In the genomic region with DNA sequence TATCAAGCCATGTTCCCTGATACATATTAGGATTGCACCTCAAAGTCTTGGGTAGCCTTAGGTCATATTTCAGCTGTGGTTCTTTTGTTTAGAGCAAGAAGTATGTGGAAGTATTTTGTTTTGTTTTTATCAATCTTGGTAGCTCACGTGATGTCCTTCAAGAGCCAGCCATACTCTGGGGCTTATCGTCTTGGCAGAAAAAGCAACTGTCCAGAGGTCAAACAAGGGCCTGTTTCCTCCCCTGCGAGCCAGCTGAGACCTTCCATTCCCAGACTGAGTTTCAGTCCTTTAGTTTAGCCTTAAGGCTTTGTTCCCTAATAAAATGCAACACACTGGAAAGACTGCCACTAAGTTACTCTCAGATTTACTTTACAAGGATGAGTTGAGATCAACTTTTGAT, we compare ENCODE assay signal across 1 cellular context.
TF ChIP-seq lines count a peak whose summit lies in the region.

No MANE protein-coding gene starts in this region.

TF ChIP-seq in K562, 482 proteins besides CTCF, POLR2A, EP300 and RAD21 (continued from another document):
- TF ChIP-seq, protein P1, sequence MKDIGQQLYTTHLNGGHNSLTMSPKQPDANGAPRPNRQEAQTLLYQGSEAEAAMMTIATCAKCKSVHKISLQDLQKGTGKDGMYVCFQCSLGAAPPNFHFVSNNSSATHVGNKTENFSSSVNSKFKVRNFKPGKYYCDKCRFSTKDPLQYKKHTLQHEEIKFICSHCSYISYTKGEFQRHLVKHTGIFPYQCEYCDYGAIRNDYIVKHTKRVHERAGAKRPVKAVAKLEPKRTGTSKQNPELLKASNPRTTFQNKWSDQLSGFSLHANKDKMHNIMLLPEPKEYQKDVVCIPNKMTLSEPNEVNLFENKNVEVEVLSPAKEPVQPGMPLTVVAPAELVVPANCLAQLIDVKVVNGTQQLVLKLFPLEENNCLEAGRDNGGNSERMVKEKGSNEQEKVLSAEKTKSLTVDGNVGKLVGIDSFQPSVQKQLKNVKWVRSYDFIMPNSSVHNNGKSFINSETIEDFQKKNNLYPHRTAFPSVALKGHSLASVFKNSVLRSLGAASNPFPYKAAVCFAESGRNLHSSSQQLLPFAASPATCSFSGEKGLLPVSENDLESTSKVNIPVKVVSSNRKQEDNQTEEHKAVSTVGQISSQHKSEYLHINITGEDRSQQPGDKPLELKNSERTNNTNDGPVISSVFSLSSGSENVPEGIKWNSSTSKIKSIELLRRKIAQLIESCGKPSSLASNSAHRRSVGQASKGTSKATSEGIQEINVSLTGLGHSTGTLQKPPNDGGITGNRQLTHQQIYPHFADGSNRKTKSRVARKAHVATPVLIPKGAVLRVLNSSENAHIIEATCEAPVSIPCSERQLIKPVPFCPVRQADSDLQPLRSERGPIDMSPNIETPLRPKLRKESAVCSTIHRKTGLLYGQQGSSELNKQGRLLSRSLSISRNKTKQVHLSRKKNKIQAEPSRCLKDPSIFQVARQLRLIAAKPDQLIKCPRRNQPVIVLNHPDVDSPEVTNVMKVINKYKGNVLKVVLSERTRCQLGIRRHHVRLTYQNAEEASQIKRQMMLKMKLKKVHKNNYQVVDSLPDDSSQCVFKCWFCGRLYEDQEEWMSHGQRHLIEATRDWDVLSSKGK (CRISPR knock-in tag; IDR thresholded peaks at IDR 0.05), result no peak
- TF ChIP-seq, protein P2, sequence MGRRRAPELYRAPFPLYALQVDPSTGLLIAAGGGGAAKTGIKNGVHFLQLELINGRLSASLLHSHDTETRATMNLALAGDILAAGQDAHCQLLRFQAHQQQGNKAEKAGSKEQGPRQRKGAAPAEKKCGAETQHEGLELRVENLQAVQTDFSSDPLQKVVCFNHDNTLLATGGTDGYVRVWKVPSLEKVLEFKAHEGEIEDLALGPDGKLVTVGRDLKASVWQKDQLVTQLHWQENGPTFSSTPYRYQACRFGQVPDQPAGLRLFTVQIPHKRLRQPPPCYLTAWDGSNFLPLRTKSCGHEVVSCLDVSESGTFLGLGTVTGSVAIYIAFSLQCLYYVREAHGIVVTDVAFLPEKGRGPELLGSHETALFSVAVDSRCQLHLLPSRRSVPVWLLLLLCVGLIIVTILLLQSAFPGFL (CRISPR knock-in tag; IDR thresholded peaks at IDR 0.05), result no peak
- TF ChIP-seq BHLHE40 (IDR thresholded peaks at IDR 0.05; ENCODE audit: low read length) (peak; percentile 48; the same call in 1 of the 2 replicates), ESRRA (IDR thresholded peaks at IDR 0.05; ENCODE audit: borderline replicate concordance, low read depth) (0 out of 2 replicates have a peak, but pooled peaks have one; percentile 28), FUS (optimal IDR thresholded peaks at IDR 0.05; ENCODE audit: low read depth, low read length) (no peak), SRSF3 (IDR thresholded peaks at IDR 0.05; ENCODE audit: insufficient read depth, low read length) (no peak), RCOR1 (IDR thresholded peaks at IDR 0.05; ENCODE audit: borderline replicate concordance in 1 of 2, low read depth in 2 of 2, low read length in 2 of 2) (no peak), MTA3 (IDR thresholded peaks at IDR 0.05; ENCODE audit: borderline replicate concordance) (no peak), MAFF (IDR thresholded peaks at IDR 0.05; ENCODE audit: low read length) (no peak), SREBF2 (CRISPR knock-in tag; IDR thresholded peaks at IDR 0.05) (no peak), ZNF408 (CRISPR knock-in tag; IDR thresholded peaks at IDR 0.05; ENCODE audit: low read depth) (no peak), CREBBP (IDR thresholded peaks at IDR 0.05; ENCODE audit: low read depth, low read length) (no peak), MEF2D (tag; conservative IDR thresholded peaks at IDR 0.05; ENCODE audit: low read depth) (no peak), SUPT5H (IDR thresholded peaks at IDR 0.05) (no peak), ZFP30 (CRISPR knock-in tag; IDR thresholded peaks at IDR 0.05; ENCODE audit: borderline replicate concordance) (no peak), ZNF79 (CRISPR knock-in tag; IDR thresholded peaks at IDR 0.05; ENCODE audit: low read depth) (no peak)
- TF ChIP-seq, protein P3, sequence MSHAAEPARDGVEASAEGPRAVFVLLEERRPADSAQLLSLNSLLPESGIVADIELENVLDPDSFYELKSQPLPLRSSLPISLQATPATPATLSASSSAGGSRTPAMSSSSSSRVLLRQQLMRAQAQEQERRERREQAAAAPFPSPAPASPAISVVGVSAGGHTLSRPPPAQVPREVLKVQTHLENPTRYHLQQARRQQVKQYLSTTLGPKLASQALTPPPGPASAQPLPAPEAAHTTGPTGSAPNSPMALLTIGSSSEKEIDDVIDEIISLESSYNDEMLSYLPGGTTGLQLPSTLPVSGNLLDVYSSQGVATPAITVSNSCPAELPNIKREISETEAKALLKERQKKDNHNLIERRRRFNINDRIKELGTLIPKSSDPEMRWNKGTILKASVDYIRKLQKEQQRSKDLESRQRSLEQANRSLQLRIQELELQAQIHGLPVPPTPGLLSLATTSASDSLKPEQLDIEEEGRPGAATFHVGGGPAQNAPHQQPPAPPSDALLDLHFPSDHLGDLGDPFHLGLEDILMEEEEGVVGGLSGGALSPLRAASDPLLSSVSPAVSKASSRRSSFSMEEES (CRISPR knock-in tag; IDR thresholded peaks at IDR 0.05), result peak; percentile 77
- TF ChIP-seq, protein P4, sequence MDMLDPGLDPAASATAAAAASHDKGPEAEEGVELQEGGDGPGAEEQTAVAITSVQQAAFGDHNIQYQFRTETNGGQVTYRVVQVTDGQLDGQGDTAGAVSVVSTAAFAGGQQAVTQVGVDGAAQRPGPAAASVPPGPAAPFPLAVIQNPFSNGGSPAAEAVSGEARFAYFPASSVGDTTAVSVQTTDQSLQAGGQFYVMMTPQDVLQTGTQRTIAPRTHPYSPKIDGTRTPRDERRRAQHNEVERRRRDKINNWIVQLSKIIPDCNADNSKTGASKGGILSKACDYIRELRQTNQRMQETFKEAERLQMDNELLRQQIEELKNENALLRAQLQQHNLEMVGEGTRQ (CRISPR knock-in tag; IDR thresholded peaks at IDR 0.05), result peak; percentile 39
- TF ChIP-seq, protein P5, sequence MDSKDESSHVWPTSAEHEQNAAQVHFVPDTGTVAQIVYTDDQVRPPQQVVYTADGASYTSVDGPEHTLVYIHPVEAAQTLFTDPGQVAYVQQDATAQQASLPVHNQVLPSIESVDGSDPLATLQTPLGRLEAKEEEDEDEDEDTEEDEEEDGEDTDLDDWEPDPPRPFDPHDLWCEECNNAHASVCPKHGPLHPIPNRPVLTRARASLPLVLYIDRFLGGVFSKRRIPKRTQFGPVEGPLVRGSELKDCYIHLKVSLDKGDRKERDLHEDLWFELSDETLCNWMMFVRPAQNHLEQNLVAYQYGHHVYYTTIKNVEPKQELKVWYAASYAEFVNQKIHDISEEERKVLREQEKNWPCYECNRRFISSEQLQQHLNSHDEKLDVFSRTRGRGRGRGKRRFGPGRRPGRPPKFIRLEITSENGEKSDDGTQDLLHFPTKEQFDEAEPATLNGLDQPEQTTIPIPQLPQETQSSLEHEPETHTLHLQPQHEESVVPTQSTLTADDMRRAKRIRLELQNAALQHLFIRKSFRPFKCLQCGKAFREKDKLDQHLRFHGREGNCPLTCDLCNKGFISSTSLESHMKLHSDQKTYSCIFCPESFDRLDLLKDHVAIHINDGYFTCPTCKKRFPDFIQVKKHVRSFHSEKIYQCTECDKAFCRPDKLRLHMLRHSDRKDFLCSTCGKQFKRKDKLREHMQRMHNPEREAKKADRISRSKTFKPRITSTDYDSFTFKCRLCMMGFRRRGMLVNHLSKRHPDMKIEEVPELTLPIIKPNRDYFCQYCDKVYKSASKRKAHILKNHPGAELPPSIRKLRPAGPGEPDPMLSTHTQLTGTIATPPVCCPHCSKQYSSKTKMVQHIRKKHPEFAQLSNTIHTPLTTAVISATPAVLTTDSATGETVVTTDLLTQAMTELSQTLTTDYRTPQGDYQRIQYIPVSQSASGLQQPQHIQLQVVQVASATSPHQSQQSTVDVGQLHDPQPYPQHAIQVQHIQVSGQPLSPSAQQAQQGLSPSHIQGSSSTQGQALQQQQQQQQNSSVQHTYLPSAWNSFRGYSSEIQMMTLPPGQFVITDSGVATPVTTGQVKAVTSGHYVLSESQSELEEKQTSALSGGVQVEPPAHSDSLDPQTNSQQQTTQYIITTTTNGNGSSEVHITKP (IDR thresholded peaks at IDR 0.05; ENCODE audit: partially characterized antibody), result no peak
- TF ChIP-seq, protein P6, sequence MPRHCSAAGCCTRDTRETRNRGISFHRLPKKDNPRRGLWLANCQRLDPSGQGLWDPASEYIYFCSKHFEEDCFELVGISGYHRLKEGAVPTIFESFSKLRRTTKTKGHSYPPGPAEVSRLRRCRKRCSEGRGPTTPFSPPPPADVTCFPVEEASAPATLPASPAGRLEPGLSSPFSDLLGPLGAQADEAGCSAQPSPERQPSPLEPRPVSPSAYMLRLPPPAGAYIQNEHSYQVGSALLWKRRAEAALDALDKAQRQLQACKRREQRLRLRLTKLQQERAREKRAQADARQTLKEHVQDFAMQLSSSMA (CRISPR knock-in tag; IDR thresholded peaks at IDR 0.05), result no peak
- TF ChIP-seq, protein P7, sequence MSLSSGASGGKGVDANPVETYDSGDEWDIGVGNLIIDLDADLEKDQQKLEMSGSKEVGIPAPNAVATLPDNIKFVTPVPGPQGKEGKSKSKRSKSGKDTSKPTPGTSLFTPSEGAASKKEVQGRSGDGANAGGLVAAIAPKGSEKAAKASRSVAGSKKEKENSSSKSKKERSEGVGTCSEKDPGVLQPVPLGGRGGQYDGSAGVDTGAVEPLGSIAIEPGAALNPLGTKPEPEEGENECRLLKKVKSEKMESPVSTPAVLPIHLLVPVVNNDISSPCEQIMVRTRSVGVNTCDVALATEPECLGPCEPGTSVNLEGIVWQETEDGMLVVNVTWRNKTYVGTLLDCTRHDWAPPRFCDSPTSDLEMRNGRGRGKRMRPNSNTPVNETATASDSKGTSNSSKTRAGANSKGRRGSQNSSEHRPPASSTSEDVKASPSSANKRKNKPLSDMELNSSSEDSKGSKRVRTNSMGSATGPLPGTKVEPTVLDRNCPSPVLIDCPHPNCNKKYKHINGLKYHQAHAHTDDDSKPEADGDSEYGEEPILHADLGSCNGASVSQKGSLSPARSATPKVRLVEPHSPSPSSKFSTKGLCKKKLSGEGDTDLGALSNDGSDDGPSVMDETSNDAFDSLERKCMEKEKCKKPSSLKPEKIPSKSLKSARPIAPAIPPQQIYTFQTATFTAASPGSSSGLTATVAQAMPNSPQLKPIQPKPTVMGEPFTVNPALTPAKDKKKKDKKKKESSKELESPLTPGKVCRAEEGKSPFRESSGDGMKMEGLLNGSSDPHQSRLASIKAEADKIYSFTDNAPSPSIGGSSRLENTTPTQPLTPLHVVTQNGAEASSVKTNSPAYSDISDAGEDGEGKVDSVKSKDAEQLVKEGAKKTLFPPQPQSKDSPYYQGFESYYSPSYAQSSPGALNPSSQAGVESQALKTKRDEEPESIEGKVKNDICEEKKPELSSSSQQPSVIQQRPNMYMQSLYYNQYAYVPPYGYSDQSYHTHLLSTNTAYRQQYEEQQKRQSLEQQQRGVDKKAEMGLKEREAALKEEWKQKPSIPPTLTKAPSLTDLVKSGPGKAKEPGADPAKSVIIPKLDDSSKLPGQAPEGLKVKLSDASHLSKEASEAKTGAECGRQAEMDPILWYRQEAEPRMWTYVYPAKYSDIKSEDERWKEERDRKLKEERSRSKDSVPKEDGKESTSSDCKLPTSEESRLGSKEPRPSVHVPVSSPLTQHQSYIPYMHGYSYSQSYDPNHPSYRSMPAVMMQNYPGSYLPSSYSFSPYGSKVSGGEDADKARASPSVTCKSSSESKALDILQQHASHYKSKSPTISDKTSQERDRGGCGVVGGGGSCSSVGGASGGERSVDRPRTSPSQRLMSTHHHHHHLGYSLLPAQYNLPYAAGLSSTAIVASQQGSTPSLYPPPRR (CRISPR knock-in tag; IDR thresholded peaks at IDR 0.05; ENCODE audit: borderline replicate concordance), result no peak
